In the genomic region with DNA sequence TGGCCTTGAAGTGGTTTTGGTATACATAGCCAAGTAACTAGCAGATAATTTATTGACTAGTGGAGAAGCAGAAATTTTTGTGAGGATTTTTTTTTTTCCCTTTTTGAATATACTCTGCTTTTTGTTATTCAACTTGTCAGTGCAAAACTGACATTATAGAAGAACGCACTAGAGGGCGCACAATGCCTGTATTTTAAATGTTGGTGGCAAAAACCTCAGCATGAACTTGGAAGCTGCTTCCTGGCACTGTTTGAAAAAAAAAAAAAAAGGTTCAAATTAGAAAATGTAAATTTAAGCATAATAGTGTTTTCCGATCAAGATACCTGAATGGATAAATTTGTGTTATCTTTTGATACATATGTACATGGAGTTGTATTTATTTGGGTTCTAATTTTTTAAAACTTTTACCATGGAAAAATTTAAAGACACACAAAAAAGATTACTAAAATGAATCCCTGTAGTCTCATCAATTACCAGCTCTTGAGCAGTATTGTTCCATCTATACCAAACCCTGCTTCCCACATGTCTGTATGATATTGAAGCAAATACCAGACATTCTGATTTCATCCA, we compare ENCODE assay signal across 8 cellular contexts. TPM values are rescaled to one million over a fixed set of nuclear protein-coding genes. Genes with fewer than 3 reads are reported as not detected.
A peak's percentile ranks its signal among the peaks of the same experiment; 100 is the strongest.
DNase-seq lines count a peak whose midpoint lies in the region; ATAC-seq, FAIRE-seq and TF ChIP-seq lines count a peak whose summit lies in the region.

No MANE protein-coding gene starts in this region.

- no peaks in the 10 kb centered on the region for H3K27me3 ChIP-seq in brain microvascular endothelial cell (replicated peaks)

- H3K27ac Mint-ChIP-seq in T-helper 2 cell treated with Interferon-gamma antibody and Interleukin-4, amounts not matched to agents 5 μg/mL and 100 μg/mL, for 36 hours, result no peak overlapping the region
- H3K27ac Mint-ChIP-seq in immature natural killer cell, result peak overlapping the region in 4 of 6 donors; percentile 62 to 92 (median 77)

- TF ChIP-seq CTCF in GM12875 (IDR thresholded peaks at IDR 0.05; ENCODE audit: borderline replicate concordance, insufficient read depth, low read depth, low read length) (peak; percentile 23; the same call in 1 of the 2 replicates), brain microvascular endothelial cell (IDR thresholded peaks at IDR 0.05; ENCODE audit: low read depth, low read length, missing control alignments) (peak; percentile 63)

- H3K4me3 Mint-ChIP-seq in T-helper 2 cell treated with Interferon-gamma antibody and Interleukin-4, amounts not matched to agents 5 μg/mL and 100 μg/mL, for 36 hours, result no peak overlapping the region
- H3K4me3 Mint-ChIP-seq in immature natural killer cell, result peak overlapping the region in 1 of 5 donors; percentile 11

- no peaks in the 10 kb centered on the region for H3K9me3 Mint-ChIP-seq in T-helper 2 cell treated with Interferon-gamma antibody and Interleukin-4, amounts not matched to agents 5 μg/mL and 100 μg/mL, for 36 hours
- no peaks in the 10 kb centered on the region for H3K9me3 Mint-ChIP-seq in immature natural killer cell

- H3K27me3 Mint-ChIP-seq in T-helper 2 cell treated with Interferon-gamma antibody and Interleukin-4, amounts not matched to agents 5 μg/mL and 100 μg/mL, for 36 hours (ENCODE audit: low read depth), result peaks cover 1% of the 10 kb centered on the region
- H3K27me3 Mint-ChIP-seq in immature natural killer cell (ENCODE audit: low read depth in 3 of 3), result peaks cover 0 to 2% (median 0%) of the 10 kb centered on the region in 3 donors

- peaks cover 3% of the 10 kb centered on the region for H3K36me3 Mint-ChIP-seq in T-helper 2 cell treated with Interferon-gamma antibody and Interleukin-4, amounts not matched to agents 5 μg/mL and 100 μg/mL, for 36 hours (ENCODE audit: low read depth)
- H3K36me3 Mint-ChIP-seq in immature natural killer cell, result peaks cover 0 to 4% (median 0%) of the 10 kb centered on the region in 3 donors

- H3K4me1 Mint-ChIP-seq in T-helper 2 cell treated with Interferon-gamma antibody and Interleukin-4, amounts not matched to agents 5 μg/mL and 100 μg/mL, for 36 hours (ENCODE audit: low read depth), result peaks cover 11% of the 10 kb centered on the region
- peaks cover 36 to 48% of the 10 kb centered on the region in 2 donors for H3K4me1 Mint-ChIP-seq in immature natural killer cell

- H3K36me3 ChIP-seq in brain microvascular endothelial cell (replicated peaks), result no peaks in the 10 kb centered on the region

- H3K4me3 ChIP-seq in GM12875 (ENCODE audit: low read depth, low read length), result no peak overlapping the region
- no peak overlapping the region for H3K4me3 ChIP-seq in brain microvascular endothelial cell (ENCODE audit: low read depth, low read length)

- FAIRE-seq in A204.1 (lab: Jason Lieb, UNC), result peak; percentile 98

- no peak for ATAC-seq in HG03457 (IDR thresholded peaks at IDR 0.05; ENCODE audit: unreplicated experiment)

- DNase-seq in NAMALWA (ENCODE audit: low spot score) (peak; percentile 63), brain microvascular endothelial cell (peak; percentile 79), immature natural killer cell (peak; percentile 67 to 76 (median 73))
- DNase-seq in T-helper 2 cell treated with Interferon-gamma antibody and Interleukin-4, amounts not matched to agents 5 μg/mL and 100 μg/mL, for 36 hours (ENCODE audit: low spot score), result peak; percentile 26
- DNase-seq in stimulated activated CD4-positive, alpha-beta T cell treated with anti-CD3 and anti-CD28 coated beads, Interleukin-1b, Interleukin-23, amount 100 ng/mL, for 1 hour (ENCODE audit: low read depth in 2 of 2), result peak; percentile 27 to 31

- H3K27ac ChIP-seq in brain microvascular endothelial cell, result no peak overlapping the region

- in situ Hi-C loops in brain microvascular endothelial cell (cut with HindIII; ENCODE audit: low pct_ligation_motif_present, low sequenced_read_pairs), result no loop called here

RNA-seq across cellular contexts. Expression of gene SLC25A26, which starts 56.0 kb away (rescaled TPM):
- 10 to 100 TPM; 27.1 to 52.3 (median 43.3) TPM for polyA plus RNA-seq in immature natural killer cell

Comparison
In these comparisons a context has a peak if more than half of its experiments do, and no peak if none do; other contexts are left out.
1. DNase-seq: peak in every context shown above with its lines; median percentile 79 in brain microvascular endothelial cell; 73 in immature natural killer cell; 63 in NAMALWA; 29 in stimulated activated CD4-positive, alpha-beta T cell treated with anti-CD3 and anti-CD28 coated beads, Interleukin-1b, Interleukin-23, amount 100 ng/mL, for 1 hour; 26 in T-helper 2 cell treated with Interferon-gamma antibody and Interleukin-4, amounts not matched to agents 5 μg/mL and 100 μg/mL, for 36 hours.